Comparison of ENCODE assay signal across 1 cellular context in genomic region chr9:113221003-113221799, GRCh38.
TF ChIP-seq lines count a peak whose summit lies in the region.

TSS of gene FKBP15 (minus strand) at chr9:113221277. CDS start at chr9:113221243, 34 bp downstream.
TSS of gene SLC31A1 (plus strand) at chr9:113221544. CDS start at chr9:113256149, 34,605 bp downstream.

TF ChIP-seq in HepG2, 621 proteins besides CTCF, POLR2A, EP300 and RAD21 (continued from another document and continues in another):
- TF ChIP-seq HMGXB4 (CRISPR knock-in tag; IDR thresholded peaks at IDR 0.05; ENCODE audit: borderline replicate concordance in 1 of 2, low read depth in 1 of 2) (peak; percentile 63 to 79; a peak in 3 of 4 replicates), KDM1A (CRISPR knock-in tag; IDR thresholded peaks at IDR 0.05) (no peak), MTA1 (CRISPR knock-in tag; IDR thresholded peaks at IDR 0.05; ENCODE audit: borderline replicate concordance) (peak; percentile 55), MED13 (CRISPR knock-in tag; IDR thresholded peaks at IDR 0.05) (no peak), ZNF225 (CRISPR knock-in tag; IDR thresholded peaks at IDR 0.05) (no peak; the same call in none of the 2 replicates), ZNF333 (CRISPR knock-in tag; IDR thresholded peaks at IDR 0.05; ENCODE audit: borderline replicate concordance) (no peak), TGIF2 (CRISPR knock-in tag; IDR thresholded peaks at IDR 0.05) (no peak; the same call in 1 of the 2 replicates), ZNF570 (CRISPR knock-in tag; IDR thresholded peaks at IDR 0.05; ENCODE audit: borderline replicate concordance) (no peak), ZNF205 (CRISPR knock-in tag; IDR thresholded peaks at IDR 0.05) (no peak), NFE2L1 (CRISPR knock-in tag; IDR thresholded peaks at IDR 0.05; ENCODE audit: borderline replicate concordance) (no peak), GLI4 (CRISPR knock-in tag; IDR thresholded peaks at IDR 0.05; ENCODE audit: borderline replicate concordance) (0 out of 2 replicates have a peak, but pooled peaks have one; percentile 18), NRL (CRISPR knock-in tag; IDR thresholded peaks at IDR 0.05; ENCODE audit: borderline replicate concordance) (no peak), ZKSCAN8 (CRISPR knock-in tag; IDR thresholded peaks at IDR 0.05; ENCODE audit: borderline replicate concordance) (no peak), HNRNPH1 (optimal IDR thresholded peaks at IDR 0.05; ENCODE audit: low read depth, low read length) (no peak), ZNF431 (CRISPR knock-in tag; IDR thresholded peaks at IDR 0.05; ENCODE audit: borderline replicate concordance, low read depth) (no peak; the same call in 1 of the 2 replicates), ZBTB7A (CRISPR knock-in tag; IDR thresholded peaks at IDR 0.05) (no peak), SAP130 (CRISPR knock-in tag; IDR thresholded peaks at IDR 0.05; ENCODE audit: low read depth) (peak; percentile 96), ZNF607 (CRISPR knock-in tag; IDR thresholded peaks at IDR 0.05; ENCODE audit: borderline replicate concordance) (0 out of 2 replicates have a peak, but pooled peaks have one; percentile 51), ZNF674 (CRISPR knock-in tag; IDR thresholded peaks at IDR 0.05; ENCODE audit: low read depth) (no peak), SOX13 (IDR thresholded peaks at IDR 0.05) (peak; percentile 9; the same call in 1 of the 2 replicates), SOX13 (CRISPR knock-in tag; conservative IDR thresholded peaks at IDR 0.05 in 1 of 2, IDR thresholded peaks at IDR 0.05 in 1 of 2) (no peak), TRIM24 (CRISPR knock-in tag; IDR thresholded peaks at IDR 0.05) (no peak), SMARCE1 (IDR thresholded peaks at IDR 0.05; ENCODE audit: borderline replicate concordance) (no peak), ZNF670 (CRISPR knock-in tag; IDR thresholded peaks at IDR 0.05; ENCODE audit: borderline replicate concordance) (no peak), ARHGAP35 (CRISPR knock-in tag; IDR thresholded peaks at IDR 0.05; ENCODE audit: borderline replicate concordance) (no peak; the same call in 1 of the 2 replicates), IRF1 (CRISPR knock-in tag; IDR thresholded peaks at IDR 0.05; ENCODE audit: low read depth) (no peak), ZNF550 (CRISPR knock-in tag; IDR thresholded peaks at IDR 0.05; ENCODE audit: borderline replicate concordance) (no peak), FOXA3 (CRISPR knock-in tag; IDR thresholded peaks at IDR 0.05) (no peak), ZNF7 (CRISPR knock-in tag; IDR thresholded peaks at IDR 0.05) (peak; percentile 19; the same call in 1 of the 2 replicates), THAP11 (CRISPR knock-in tag; IDR thresholded peaks at IDR 0.05) (peak; percentile 94), ZNF274 (CRISPR knock-in tag; IDR thresholded peaks at IDR 0.05) (no peak), CAMTA2 (CRISPR knock-in tag; IDR thresholded peaks at IDR 0.05; ENCODE audit: borderline replicate concordance) (no peak), ZNF556 (CRISPR knock-in tag; IDR thresholded peaks at IDR 0.05; ENCODE audit: borderline replicate concordance) (no peak; the same call in 1 of the 2 replicates)
- TF ChIP-seq, protein P1, sequence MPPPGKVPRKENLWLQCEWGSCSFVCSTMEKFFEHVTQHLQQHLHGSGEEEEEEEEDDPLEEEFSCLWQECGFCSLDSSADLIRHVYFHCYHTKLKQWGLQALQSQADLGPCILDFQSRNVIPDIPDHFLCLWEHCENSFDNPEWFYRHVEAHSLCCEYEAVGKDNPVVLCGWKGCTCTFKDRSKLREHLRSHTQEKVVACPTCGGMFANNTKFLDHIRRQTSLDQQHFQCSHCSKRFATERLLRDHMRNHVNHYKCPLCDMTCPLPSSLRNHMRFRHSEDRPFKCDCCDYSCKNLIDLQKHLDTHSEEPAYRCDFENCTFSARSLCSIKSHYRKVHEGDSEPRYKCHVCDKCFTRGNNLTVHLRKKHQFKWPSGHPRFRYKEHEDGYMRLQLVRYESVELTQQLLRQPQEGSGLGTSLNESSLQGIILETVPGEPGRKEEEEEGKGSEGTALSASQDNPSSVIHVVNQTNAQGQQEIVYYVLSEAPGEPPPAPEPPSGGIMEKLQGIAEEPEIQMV (CRISPR knock-in tag; IDR thresholded peaks at IDR 0.05; ENCODE audit: low read depth), result no peak
- TF ChIP-seq, protein P2, sequence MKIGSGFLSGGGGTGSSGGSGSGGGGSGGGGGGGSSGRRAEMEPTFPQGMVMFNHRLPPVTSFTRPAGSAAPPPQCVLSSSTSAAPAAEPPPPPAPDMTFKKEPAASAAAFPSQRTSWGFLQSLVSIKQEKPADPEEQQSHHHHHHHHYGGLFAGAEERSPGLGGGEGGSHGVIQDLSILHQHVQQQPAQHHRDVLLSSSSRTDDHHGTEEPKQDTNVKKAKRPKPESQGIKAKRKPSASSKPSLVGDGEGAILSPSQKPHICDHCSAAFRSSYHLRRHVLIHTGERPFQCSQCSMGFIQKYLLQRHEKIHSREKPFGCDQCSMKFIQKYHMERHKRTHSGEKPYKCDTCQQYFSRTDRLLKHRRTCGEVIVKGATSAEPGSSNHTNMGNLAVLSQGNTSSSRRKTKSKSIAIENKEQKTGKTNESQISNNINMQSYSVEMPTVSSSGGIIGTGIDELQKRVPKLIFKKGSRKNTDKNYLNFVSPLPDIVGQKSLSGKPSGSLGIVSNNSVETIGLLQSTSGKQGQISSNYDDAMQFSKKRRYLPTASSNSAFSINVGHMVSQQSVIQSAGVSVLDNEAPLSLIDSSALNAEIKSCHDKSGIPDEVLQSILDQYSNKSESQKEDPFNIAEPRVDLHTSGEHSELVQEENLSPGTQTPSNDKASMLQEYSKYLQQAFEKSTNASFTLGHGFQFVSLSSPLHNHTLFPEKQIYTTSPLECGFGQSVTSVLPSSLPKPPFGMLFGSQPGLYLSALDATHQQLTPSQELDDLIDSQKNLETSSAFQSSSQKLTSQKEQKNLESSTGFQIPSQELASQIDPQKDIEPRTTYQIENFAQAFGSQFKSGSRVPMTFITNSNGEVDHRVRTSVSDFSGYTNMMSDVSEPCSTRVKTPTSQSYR (CRISPR knock-in tag; IDR thresholded peaks at IDR 0.05; ENCODE audit: borderline replicate concordance), result no peak
- TF ChIP-seq, protein P3, sequence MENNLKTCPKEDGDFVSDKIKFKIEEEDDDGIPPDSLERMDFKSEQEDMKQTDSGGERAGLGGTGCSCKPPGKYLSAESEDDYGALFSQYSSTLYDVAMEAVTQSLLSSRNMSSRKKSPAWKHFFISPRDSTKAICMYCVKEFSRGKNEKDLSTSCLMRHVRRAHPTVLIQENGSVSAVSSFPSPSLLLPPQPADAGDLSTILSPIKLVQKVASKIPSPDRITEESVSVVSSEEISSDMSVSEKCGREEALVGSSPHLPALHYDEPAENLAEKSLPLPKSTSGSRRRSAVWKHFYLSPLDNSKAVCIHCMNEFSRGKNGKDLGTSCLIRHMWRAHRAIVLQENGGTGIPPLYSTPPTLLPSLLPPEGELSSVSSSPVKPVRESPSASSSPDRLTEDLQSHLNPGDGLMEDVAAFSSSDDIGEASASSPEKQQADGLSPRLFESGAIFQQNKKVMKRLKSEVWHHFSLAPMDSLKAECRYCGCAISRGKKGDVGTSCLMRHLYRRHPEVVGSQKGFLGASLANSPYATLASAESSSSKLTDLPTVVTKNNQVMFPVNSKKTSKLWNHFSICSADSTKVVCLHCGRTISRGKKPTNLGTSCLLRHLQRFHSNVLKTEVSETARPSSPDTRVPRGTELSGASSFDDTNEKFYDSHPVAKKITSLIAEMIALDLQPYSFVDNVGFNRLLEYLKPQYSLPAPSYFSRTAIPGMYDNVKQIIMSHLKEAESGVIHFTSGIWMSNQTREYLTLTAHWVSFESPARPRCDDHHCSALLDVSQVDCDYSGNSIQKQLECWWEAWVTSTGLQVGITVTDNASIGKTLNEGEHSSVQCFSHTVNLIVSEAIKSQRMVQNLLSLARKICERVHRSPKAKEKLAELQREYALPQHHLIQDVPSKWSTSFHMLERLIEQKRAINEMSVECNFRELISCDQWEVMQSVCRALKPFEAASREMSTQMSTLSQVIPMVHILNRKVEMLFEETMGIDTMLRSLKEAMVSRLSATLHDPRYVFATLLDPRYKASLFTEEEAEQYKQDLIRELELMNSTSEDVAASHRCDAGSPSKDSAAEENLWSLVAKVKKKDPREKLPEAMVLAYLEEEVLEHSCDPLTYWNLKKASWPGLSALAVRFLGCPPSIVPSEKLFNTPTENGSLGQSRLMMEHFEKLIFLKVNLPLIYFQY (CRISPR knock-in tag; IDR thresholded peaks at IDR 0.05; ENCODE audit: borderline replicate concordance), result peak; percentile 52; the same call in 1 of the 2 replicates
- TF ChIP-seq, protein P4, sequence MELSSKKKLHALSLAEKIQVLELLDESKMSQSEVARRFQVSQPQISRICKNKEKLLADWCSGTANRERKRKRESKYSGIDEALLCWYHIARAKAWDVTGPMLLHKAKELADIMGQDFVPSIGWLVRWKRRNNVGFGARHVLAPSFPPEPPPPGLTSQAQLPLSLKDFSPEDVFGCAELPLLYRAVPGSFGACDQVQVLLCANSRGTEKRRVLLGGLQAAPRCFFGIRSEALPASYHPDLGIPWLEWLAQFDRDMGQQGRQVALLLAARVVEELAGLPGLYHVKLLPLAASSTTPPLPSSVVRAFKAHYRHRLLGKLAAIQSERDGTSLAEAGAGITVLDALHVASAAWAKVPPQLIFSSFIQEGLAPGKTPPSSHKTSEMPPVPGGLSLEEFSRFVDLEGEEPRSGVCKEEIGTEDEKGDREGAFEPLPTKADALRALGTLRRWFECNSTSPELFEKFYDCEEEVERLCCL (CRISPR knock-in tag; IDR thresholded peaks at IDR 0.05; ENCODE audit: borderline replicate concordance), result no peak
- TF ChIP-seq, protein P5, sequence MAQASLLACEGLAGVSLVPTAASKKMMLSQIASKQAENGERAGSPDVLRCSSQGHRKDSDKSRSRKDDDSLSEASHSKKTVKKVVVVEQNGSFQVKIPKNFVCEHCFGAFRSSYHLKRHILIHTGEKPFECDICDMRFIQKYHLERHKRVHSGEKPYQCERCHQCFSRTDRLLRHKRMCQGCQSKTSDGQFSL (CRISPR knock-in tag; IDR thresholded peaks at IDR 0.05), result no peak
- TF ChIP-seq, protein P6, sequence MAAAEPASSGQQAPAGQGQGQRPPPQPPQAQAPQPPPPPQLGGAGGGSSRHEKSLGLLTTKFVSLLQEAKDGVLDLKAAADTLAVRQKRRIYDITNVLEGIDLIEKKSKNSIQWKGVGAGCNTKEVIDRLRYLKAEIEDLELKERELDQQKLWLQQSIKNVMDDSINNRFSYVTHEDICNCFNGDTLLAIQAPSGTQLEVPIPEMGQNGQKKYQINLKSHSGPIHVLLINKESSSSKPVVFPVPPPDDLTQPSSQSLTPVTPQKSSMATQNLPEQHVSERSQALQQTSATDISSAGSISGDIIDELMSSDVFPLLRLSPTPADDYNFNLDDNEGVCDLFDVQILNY (CRISPR knock-in tag; conservative IDR thresholded peaks at IDR 0.05), result no peak; the same call in 1 of the 2 replicates
- TF ChIP-seq, protein P7, sequence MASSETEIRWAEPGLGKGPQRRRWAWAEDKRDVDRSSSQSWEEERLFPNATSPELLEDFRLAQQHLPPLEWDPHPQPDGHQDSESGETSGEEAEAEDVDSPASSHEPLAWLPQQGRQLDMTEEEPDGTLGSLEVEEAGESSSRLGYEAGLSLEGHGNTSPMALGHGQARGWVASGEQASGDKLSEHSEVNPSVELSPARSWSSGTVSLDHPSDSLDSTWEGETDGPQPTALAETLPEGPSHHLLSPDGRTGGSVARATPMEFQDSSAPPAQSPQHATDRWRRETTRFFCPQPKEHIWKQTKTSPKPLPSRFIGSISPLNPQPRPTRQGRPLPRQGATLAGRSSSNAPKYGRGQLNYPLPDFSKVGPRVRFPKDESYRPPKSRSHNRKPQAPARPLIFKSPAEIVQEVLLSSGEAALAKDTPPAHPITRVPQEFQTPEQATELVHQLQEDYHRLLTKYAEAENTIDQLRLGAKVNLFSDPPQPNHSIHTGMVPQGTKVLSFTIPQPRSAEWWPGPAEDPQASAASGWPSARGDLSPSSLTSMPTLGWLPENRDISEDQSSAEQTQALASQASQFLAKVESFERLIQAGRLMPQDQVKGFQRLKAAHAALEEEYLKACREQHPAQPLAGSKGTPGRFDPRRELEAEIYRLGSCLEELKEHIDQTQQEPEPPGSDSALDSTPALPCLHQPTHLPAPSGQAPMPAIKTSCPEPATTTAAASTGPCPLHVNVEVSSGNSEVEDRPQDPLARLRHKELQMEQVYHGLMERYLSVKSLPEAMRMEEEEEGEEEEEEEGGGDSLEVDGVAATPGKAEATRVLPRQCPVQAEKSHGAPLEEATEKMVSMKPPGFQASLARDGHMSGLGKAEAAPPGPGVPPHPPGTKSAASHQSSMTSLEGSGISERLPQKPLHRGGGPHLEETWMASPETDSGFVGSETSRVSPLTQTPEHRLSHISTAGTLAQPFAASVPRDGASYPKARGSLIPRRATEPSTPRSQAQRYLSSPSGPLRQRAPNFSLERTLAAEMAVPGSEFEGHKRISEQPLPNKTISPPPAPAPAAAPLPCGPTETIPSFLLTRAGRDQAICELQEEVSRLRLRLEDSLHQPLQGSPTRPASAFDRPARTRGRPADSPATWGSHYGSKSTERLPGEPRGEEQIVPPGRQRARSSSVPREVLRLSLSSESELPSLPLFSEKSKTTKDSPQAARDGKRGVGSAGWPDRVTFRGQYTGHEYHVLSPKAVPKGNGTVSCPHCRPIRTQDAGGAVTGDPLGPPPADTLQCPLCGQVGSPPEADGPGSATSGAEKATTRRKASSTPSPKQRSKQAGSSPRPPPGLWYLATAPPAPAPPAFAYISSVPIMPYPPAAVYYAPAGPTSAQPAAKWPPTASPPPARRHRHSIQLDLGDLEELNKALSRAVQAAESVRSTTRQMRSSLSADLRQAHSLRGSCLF (CRISPR knock-in tag; IDR thresholded peaks at IDR 0.05; ENCODE audit: borderline replicate concordance), result 0 out of 2 replicates have a peak, but pooled peaks have one; percentile 42
